8 cellular contexts compared by ENCODE assay signal in genomic region chr1:149792912-149793521, GRCh38. TPM values are rescaled to one million over a fixed set of nuclear protein-coding genes. Genes with fewer than 3 reads are reported as not detected.
DNase-seq lines count a peak whose midpoint lies in the region; ATAC-seq and TF ChIP-seq lines count a peak whose summit lies in the region.
"Not testable (repeated sequence)": the region's sequence is repeated elsewhere in the genome, so short reads cannot be mapped to it uniquely, and the experiment has no call there.

No MANE protein-coding gene starts in this region.

- not testable (repeated sequence) for H3K27me3 Mint-ChIP-seq in IgD-negative memory B cell; activated T-helper 1 cell treated with anti-CD3 and anti-CD28 coated beads, Interleukin-12 subunit alpha, Interleukin-12 subunit beta, Interleukin-2, Interleukin-4 antibody, amounts not matched to agents 30 ng/mL and 10 ng/mL and 1 ng/mL, durations not matched to agents 14 hours and 24 hours and 36 hours (ENCODE audit: insufficient read depth); natural killer cell (ENCODE audit: low read depth in 2 of 2)

- H3K4me1 Mint-ChIP-seq in IgD-negative memory B cell; activated T-helper 1 cell treated with anti-CD3 and anti-CD28 coated beads, Interleukin-12 subunit alpha, Interleukin-12 subunit beta, Interleukin-2, Interleukin-4 antibody, amounts not matched to agents 30 ng/mL and 10 ng/mL and 1 ng/mL, durations not matched to agents 14 hours and 24 hours and 36 hours (ENCODE audit: low read depth); natural killer cell: not testable (repeated sequence)

- peak; percentile 86 for ATAC-seq in GM21717 (IDR thresholded peaks at IDR 0.05; ENCODE audit: unreplicated experiment)
- peak; percentile 99 for ATAC-seq in Panc1
- ATAC-seq in natural killer cell, result peak; percentile 93 to 97 (median 94)

- peak overlapping the region; percentile 45 to 53 for H3K4me3 ChIP-seq in Panc1 (ENCODE audit: low read depth in 2 of 2, low read length in 2 of 2)

- CTCF ChIA-PET in Panc1 (lab: Charles Lee), result not testable (repeated sequence)

- not testable (repeated sequence) for H3K27me3 ChIP-seq in Panc1 (ENCODE audit: control insufficient read depth, insufficient read depth, low read length)

- H3K4me3 Mint-ChIP-seq in IgD-negative memory B cell (peak overlapping the region; percentile 27 to 97 (median 62)), natural killer cell (peak overlapping the region; percentile 69)
- H3K4me3 Mint-ChIP-seq in activated T-helper 1 cell treated with anti-CD3 and anti-CD28 coated beads, Interleukin-12 subunit alpha, Interleukin-12 subunit beta, Interleukin-2, Interleukin-4 antibody, amounts not matched to agents 30 ng/mL and 10 ng/mL and 1 ng/mL, durations not matched to agents 14 hours and 24 hours and 36 hours, result not testable (repeated sequence)

- H3K36me3 ChIP-seq in Panc1 (ENCODE audit: control insufficient read depth, insufficient read depth, low read length), result not testable (repeated sequence)

- H3K4me1 ChIP-seq in Panc1 (ENCODE audit: control insufficient read depth, insufficient read depth, low read length), result not testable (repeated sequence)

- intact Hi-C loops in Panc1 (cut with micrococcal nuclease; ENCODE audit: unreplicated experiment); activated T-helper 1 cell treated with anti-CD3 and anti-CD28 coated beads, Interleukin-12 subunit alpha, Interleukin-12 subunit beta, Interleukin-2, Interleukin-4 antibody, amounts not matched to agents 30 ng/mL and 10 ng/mL and 1 ng/mL, durations not matched to agents 14 hours and 24 hours and 36 hours (cut with micrococcal nuclease); natural killer cell (cut with micrococcal nuclease): not testable (repeated sequence)

- POLR2A ChIA-PET in Panc1 (lab: Charles Lee), result not testable (repeated sequence)

- not testable (repeated sequence) for H3K9me3 Mint-ChIP-seq in IgD-negative memory B cell; activated T-helper 1 cell treated with anti-CD3 and anti-CD28 coated beads, Interleukin-12 subunit alpha, Interleukin-12 subunit beta, Interleukin-2, Interleukin-4 antibody, amounts not matched to agents 30 ng/mL and 10 ng/mL and 1 ng/mL, durations not matched to agents 14 hours and 24 hours and 36 hours; natural killer cell

- peak overlapping the region in 1 of 3 donors; percentile 91 for H3K27ac Mint-ChIP-seq in IgD-negative memory B cell
- H3K27ac Mint-ChIP-seq in activated T-helper 1 cell treated with anti-CD3 and anti-CD28 coated beads, Interleukin-12 subunit alpha, Interleukin-12 subunit beta, Interleukin-2, Interleukin-4 antibody, amounts not matched to agents 30 ng/mL and 10 ng/mL and 1 ng/mL, durations not matched to agents 14 hours and 24 hours and 36 hours, result not testable (repeated sequence)
- H3K27ac Mint-ChIP-seq in natural killer cell, result peak overlapping the region; percentile 95 to 98

- BruUV-seq in Panc1 (replicated peaks; lab: Mats Ljungman, UMichigan), result not testable (repeated sequence)

- in situ Hi-C loops in Panc1 (cut with HindIII; ENCODE audit: low pct_unique_long_range_greater_than_20kb, low sequenced_read_pairs), result not testable (repeated sequence)

- not testable (repeated sequence) for H3K36me3 Mint-ChIP-seq in IgD-negative memory B cell; activated T-helper 1 cell treated with anti-CD3 and anti-CD28 coated beads, Interleukin-12 subunit alpha, Interleukin-12 subunit beta, Interleukin-2, Interleukin-4 antibody, amounts not matched to agents 30 ng/mL and 10 ng/mL and 1 ng/mL, durations not matched to agents 14 hours and 24 hours and 36 hours (ENCODE audit: low read depth); natural killer cell

- H3K9me3 ChIP-seq in Panc1 (ENCODE audit: control insufficient read depth, insufficient read depth, low read depth, low read length), result not testable (repeated sequence)

- not testable (repeated sequence) for H3K27ac ChIP-seq in Panc1 (ENCODE audit: low read length)

- peak; percentile 88 for TF ChIP-seq CTCF in Panc1 (IDR thresholded peaks at IDR 0.05)
- peak; percentile 59 for TF ChIP-seq CTCF in natural killer cell (IDR thresholded peaks at IDR 0.05)

- DNase-seq in DMS153 (lab: John Stamatoyannopoulos, UW) (peak; percentile 73), fibroblast of peridontal ligament (ENCODE audit: extremely low read depth) (peak; percentile 16), natural killer cell (peak; percentile 78)
- not testable (repeated sequence) for DNase-seq in Panc1 (ENCODE audit: low read depth, low spot score)
- DNase-seq in activated T-helper 1 cell treated with anti-CD3 and anti-CD28 coated beads, Interleukin-12 subunit alpha, Interleukin-12 subunit beta, Interleukin-2, Interleukin-4 antibody, amounts not matched to agents 30 ng/mL and 10 ng/mL and 1 ng/mL, durations not matched to agents 14 hours and 24 hours and 36 hours (ENCODE audit: low spot score), result peak; percentile 85
- peak; percentile 62 for DNase-seq in stimulated activated CD8-positive, alpha-beta memory T cell treated with anti-CD3 and anti-CD28 coated beads, Interleukin-7, amount 100 ng/mL, for 24 hours (ENCODE audit: low read depth)

RNA-seq across cellular contexts. Expression of gene FCGR1A, which starts 10.5 kb away (rescaled TPM):
- 0.43 TPM for polyA plus RNA-seq in IgD-negative memory B cell
- not detected for total RNA-seq in Panc1 (2021; ENCODE audit: unreplicated experiment)
- not detected for polyA plus RNA-seq in Panc1 (2012; ENCODE audit: insufficient read length)
- total RNA-seq in activated T-helper 1 cell treated with anti-CD3 and anti-CD28 coated beads, Interleukin-12 subunit alpha, Interleukin-12 subunit beta, Interleukin-2, Interleukin-4 antibody, amounts not matched to agents 30 ng/mL and 10 ng/mL and 1 ng/mL, durations not matched to agents 14 hours and 24 hours and 36 hours, result not detected in 2 replicates
- total RNA-seq in natural killer cell, result under 1 TPM in 2 of 3 donors, not detected in 1; 0.48 to 0.77 TPM
